Comparison of ENCODE assay signal across 24 cellular contexts in genomic region chr6:152824666-152825065, GRCh38.
DNase-seq lines count a peak whose midpoint lies in the region; ATAC-seq, FAIRE-seq and TF ChIP-seq lines count a peak whose summit lies in the region.
"Had no signal": no experiment of that assay in that cellular context is flagged by ENCODE, and none has a peak within 500 bp of the region (broad histone marks: within the 10 kb centered on the region; RNA-seq: fewer than 3 reads in every experiment).

No MANE protein-coding gene starts in this region.

- TF ChIP-seq POLR2A in A549 (IDR thresholded peaks at IDR 0.05; ENCODE audit: low read length) (no peak), K562 (conservative IDR thresholded peaks at IDR 0.05) (no peak)

- H3K9me3 ChIP-seq in A549 (no peaks in the 10 kb centered on the region), K562 (replicated peaks; ENCODE audit: control insufficient read depth, insufficient read depth, low read depth, low read length) (no peaks in the 10 kb centered on the region), kidney (ENCODE audit: control insufficient read depth in 1 of 2, low read length in 2 of 2) (no peaks in the 10 kb centered on the region)
- H3K9me3 ChIP-seq: BE2C, BLaER1 had no signal

- H4K20me1 ChIP-seq in K562 (replicated peaks; ENCODE audit: control insufficient read depth, insufficient read depth, low read length), result no peaks in the 10 kb centered on the region
- H4K20me1 ChIP-seq: BLaER1 had no signal

- TF ChIP-seq CTCF in A549 (IDR thresholded peaks at IDR 0.05), result no peak
- TF ChIP-seq CTCF in K562 (IDR thresholded peaks at IDR 0.05 in 2 of 3, conservative IDR thresholded peaks at IDR 0.05 in 1 of 3; ENCODE audit: insufficient read depth in 2 of 3, low read depth in 1 of 3, low read length in 3 of 3), result no peak
- no peak for TF ChIP-seq CTCF in kidney (IDR thresholded peaks at IDR 0.05; ENCODE audit: borderline replicate concordance, extremely low read depth, insufficient read depth)

- intact Hi-C loops in K562 (cut with micrococcal nuclease) (no loop called here), kidney (cut with DNase I) (no loop called here)

- TF ChIP-seq RAD21 in A549 (conservative IDR thresholded peaks at IDR 0.05 in 1 of 2, IDR thresholded peaks at IDR 0.05 in 1 of 2), result no peak
- TF ChIP-seq RAD21 in K562 (CRISPR knock-in tag; conservative IDR thresholded peaks at IDR 0.05 in 1 of 2, IDR thresholded peaks at IDR 0.05 in 1 of 2), result no peak

- CTCF ChIA-PET in A549 (lab: Yijun Ruan, JAX), result interaction anchor here (1.0 kb wide), 1 partner anchor 128 kb away, joined by 3 read pairs; no protein-coding TSS in a partner anchor
- CTCF ChIA-PET in K562 (lab: Yijun Ruan, JAX; ENCODE audit: low intra/inter-chr PET ratio), result no interaction called here

- FAIRE-seq in A549 (lab: Jason Lieb, UNC) (no peak), K562 (lab: Jason Lieb, UNC) (no peak), kidney (lab: Jason Lieb, UNC) (peak; percentile 67)
- FAIRE-seq: GM12892, GM18507 had no signal

- no peaks in the 10 kb centered on the region for H3K79me2 ChIP-seq in K562 (ENCODE audit: control insufficient read depth, insufficient read depth, low read length)

- in situ Hi-C loops in K562 (cut with MboI), result no loop called here

- H3K27ac ChIP-seq in A549 (no peak overlapping the region), K562 (ENCODE audit: extremely low read depth, low read depth, low read length) (no peak overlapping the region), kidney (ENCODE audit: low read depth in 2 of 2, low read length in 2 of 2) (no peak overlapping the region)
- H3K27ac ChIP-seq: 22Rv1, BLaER1 had no signal

- ATAC-seq in A549 (no peak), K562 (no peak), HG03571 (IDR thresholded peaks at IDR 0.05; ENCODE audit: unreplicated experiment) (no peak)
- ATAC-seq: GM12878 had no signal

- peaks cover 13% of the 10 kb centered on the region; the same call in 2 of the 3 replicates for H3K36me3 ChIP-seq in K562 (ENCODE audit: control insufficient read depth, insufficient read depth, low read length)
- no peaks in the 10 kb centered on the region for H3K36me3 ChIP-seq in kidney (ENCODE audit: control insufficient read depth in 1 of 2, insufficient read depth in 2 of 2, low read length in 2 of 2)
- H3K36me3 ChIP-seq: BE2C, BLaER1 had no signal

- H3K4me2 ChIP-seq in A549 (no peak overlapping the region), K562 (ENCODE audit: insufficient read depth, low read length) (no peak overlapping the region)
- H3K4me2 ChIP-seq: BLaER1 had no signal

- H3K27me3 ChIP-seq in K562 (ENCODE audit: control insufficient read depth in 2 of 2, insufficient read depth in 2 of 2, low read length in 2 of 2), result no peaks in the 10 kb centered on the region
- H3K27me3 ChIP-seq: BE2C, BLaER1 had no signal

- H2AFZ ChIP-seq in K562 (ENCODE audit: low read depth, low read length), result no peak overlapping the region

- H3K9me1 ChIP-seq in K562 (ENCODE audit: control insufficient read depth, insufficient read depth, low read length), result no peaks in the 10 kb centered on the region

- POLR2A ChIA-PET in A549 (lab: Yijun Ruan, JAX), result no interaction called here
- POLR2A ChIA-PET in K562 (lab: Yijun Ruan, JAX), result no interaction called here

- H3K9ac ChIP-seq in K562 (ENCODE audit: insufficient read depth in 1 of 2, low read depth in 2 of 2, low read length in 2 of 2), result no peak overlapping the region
- no peak overlapping the region for H3K9ac ChIP-seq in kidney (ENCODE audit: low read length in 2 of 2)
- H3K9ac ChIP-seq: BLaER1 had no signal

- no peak for DNase-seq in A549 (ENCODE audit: low read depth in 1 of 2, low spot score in 1 of 2)
- DNase-seq in K562 (ENCODE audit: extremely low read depth in 1 of 4, low spot score in 3 of 4), result no peak
- no peak for DNase-seq in kidney
- DNase-seq in activated T-cell treated with anti-CD3 and anti-CD28 coated beads, Interleukin-2, amount 50 U/mL, for 48 hours, result no peak
- DNase-seq: ACHN; BE2C; C1 segment of cervical spinal cord; CD4-positive, alpha-beta memory T cell; CD4-positive, CD25-positive, alpha-beta regulatory T cell; CD8-positive, alpha-beta memory T cell; COR-L47; DMS 273 treated with DMSO at 0.1 percent for 48 hours; DMS153; DMS53; DMS79; DND-41; EL; GDM1 had no signal

- 43% methylated on average over 2 of the region's 2 CpGs for WGBS in A549 (ENCODE audit: missing lambda C conversion rate)
- WGBS in K562 (ENCODE audit: insufficient coverage, low coverage, missing lambda C conversion rate), result 88% methylated on average over 2 of the region's 2 CpGs

- BruUV-seq in K562 (replicated peaks; lab: Mats Ljungman, UMichigan), result no TSS peak

- H3K4me3 ChIP-seq in A549 (no peak overlapping the region), K562 (no peak overlapping the region), kidney (ENCODE audit: low read length in 2 of 2) (no peak overlapping the region)
- H3K4me3 ChIP-seq: BLaER1, GM12878 had no signal

- no peaks in the 10 kb centered on the region for H3K4me1 ChIP-seq in A549
- no peaks in the 10 kb centered on the region for H3K4me1 ChIP-seq in K562 (replicated peaks in 1 of 2; ENCODE audit: control insufficient read depth in 2 of 2, insufficient read depth in 2 of 2, low read length in 2 of 2)
- no peaks in the 10 kb centered on the region for H3K4me1 ChIP-seq in kidney (ENCODE audit: control insufficient read depth in 1 of 2, insufficient read depth in 1 of 2, low read depth in 1 of 2, low read length in 2 of 2)
- H3K4me1 ChIP-seq: BLaER1 had no signal

- TF ChIP-seq EP300 in A549 (IDR thresholded peaks at IDR 0.05) (no peak), K562 (IDR thresholded peaks at IDR 0.05; ENCODE audit: low read length) (no peak)

TF ChIP-seq in A549, 52 proteins besides CTCF, POLR2A, EP300 and RAD21:
- TF ChIP-seq HOXA7 (CRISPR knock-in tag; IDR thresholded peaks at IDR 0.05), result no peak
- TF ChIP-seq ATOH8 (CRISPR knock-in tag; IDR thresholded peaks at IDR 0.05; ENCODE audit: low read depth), result no peak
- TF ChIP-seq HOXB5 (CRISPR knock-in tag; IDR thresholded peaks at IDR 0.05), result no peak
- no peak for TF ChIP-seq NFE2L2 (conservative IDR thresholded peaks at IDR 0.05; ENCODE audit: low read length)
- TF ChIP-seq ZC3H11A (IDR thresholded peaks at IDR 0.05), result peak; percentile 80
TF ChIP-seq in A549: peak in this region for 1.

TF ChIP-seq in K562, 482 proteins besides CTCF, POLR2A, EP300 and RAD21:
- no peak for TF ChIP-seq PCBP1 (IDR thresholded peaks at IDR 0.05; ENCODE audit: low read depth, low read length, poor library complexity, severe bottlenecking)
- no peak for TF ChIP-seq ILF3 (IDR thresholded peaks at IDR 0.05; ENCODE audit: borderline replicate concordance)
- TF ChIP-seq FOXP1 (CRISPR knock-in tag; IDR thresholded peaks at IDR 0.05), result no peak
- no peak for TF ChIP-seq KDM4B (IDR thresholded peaks at IDR 0.05; ENCODE audit: borderline replicate concordance in 2 of 2, low read depth in 1 of 2)
- TF ChIP-seq ZC3H11A (IDR thresholded peaks at IDR 0.05; ENCODE audit: low read depth, low read length), result 0 out of 2 replicates have a peak, but pooled peaks have one; percentile 41

Comparison
In these comparisons a context has a peak if more than half of its experiments do, and no peak if none do; other contexts are left out.
1. Of the 35 proteins assayed by ChIP-seq in both K562 and A549: peak only in K562: none; only in A549: none; in both: ZC3H11A; in neither: 34.